ENCODE assay signal across 20 cellular contexts in the genomic region with DNA sequence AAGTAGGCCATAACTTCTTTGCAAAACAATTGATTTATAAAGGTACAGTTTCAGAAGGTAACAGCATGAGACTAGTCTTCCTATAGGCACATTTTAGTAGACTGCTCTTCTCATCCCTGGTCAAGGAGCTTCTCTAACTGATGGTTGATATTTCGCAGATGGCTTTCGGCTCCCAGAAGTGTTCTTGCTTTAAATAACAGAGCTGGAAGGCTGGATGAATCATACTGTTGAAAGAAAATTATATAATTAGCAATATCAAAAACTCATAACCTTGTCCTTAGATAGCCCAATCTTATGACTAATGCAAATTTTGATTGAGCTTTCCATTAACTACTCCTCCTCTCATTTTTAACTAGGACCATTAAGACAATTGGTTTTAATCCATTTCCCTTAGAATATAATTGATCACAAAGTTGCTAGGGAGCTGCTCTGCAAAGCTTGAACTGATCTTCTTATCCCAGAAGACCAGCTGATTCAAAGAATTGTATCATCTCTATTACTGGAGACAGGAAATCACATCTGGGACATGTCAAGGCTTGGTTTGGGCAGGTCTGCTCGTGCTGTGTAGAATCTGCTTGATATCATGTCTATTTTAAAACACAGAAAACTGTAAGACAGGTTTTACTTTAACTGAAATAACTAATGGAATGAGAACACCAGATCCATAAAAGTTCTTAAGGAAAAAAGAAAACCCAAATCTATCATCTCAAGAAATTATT. TPM values are rescaled to one million over a fixed set of nuclear protein-coding genes. Genes with fewer than 3 reads are reported as not detected.
A peak's percentile ranks its signal among the peaks of the same experiment; 100 is the strongest.
DNase-seq lines count a peak whose midpoint lies in the region; ATAC-seq and TF ChIP-seq lines count a peak whose summit lies in the region.
"Had no signal": no experiment of that assay in that cellular context is flagged by ENCODE, and none has a peak within 500 bp of the region (broad histone marks: within the 10 kb centered on the region; RNA-seq: fewer than 3 reads in every experiment).

No MANE protein-coding gene starts in this region.

- DNase-seq in BE2C (peak; percentile 52), RWPE2 (ENCODE audit: low spot score) (no peak), esophagus muscularis mucosa (ENCODE audit: extremely low spot score) (no peak), inferior parietal cortex (ENCODE audit: extremely low spot score) (peak; percentile 15), NCI-H1694 (lab: John Stamatoyannopoulos, UW) (no peak), germinal center (ENCODE audit: low spot score) (no peak)
- DNase-seq: activated CD4-positive, alpha-beta T cell treated with anti-CD3 and anti-CD28 coated beads, Interleukin-2, amount 50 U/mL, for 4 hours; activated T-cell treated with anti-CD3 and anti-CD28 coated beads, Interleukin-2, amount 50 U/mL, for 48 hours; gastrocnemius medialis; KBM-7; left colon; midbrain; NCI-H2029 treated with DMSO at 0.1 percent for 48 hours; NCI-H510A treated with DMSO at 0.1 percent for 48 hours; psoas muscle; RPMI8226; stimulated activated CD8-positive, alpha-beta memory T cell treated with anti-CD3 and anti-CD28 coated beads, Interleukin-4, amount 100 ng/mL, for 48 hours had no signal

- H3K4me1 ChIP-seq in BE2C (peaks cover 9% of the 10 kb centered on the region), RWPE2 (ENCODE audit: insufficient read depth, poor library complexity, severe bottlenecking) (peaks cover 17% of the 10 kb centered on the region), esophagus muscularis mucosa (peaks cover 15 to 26% (median 22%) of the 10 kb centered on the region in 4 donors)
- H3K4me1 ChIP-seq: gastrocnemius medialis, psoas muscle had no signal

- ATAC-seq in RWPE2 (ENCODE audit: low read depth) (peak; percentile 90), GM18861 (IDR thresholded peaks at IDR 0.05; ENCODE audit: unreplicated experiment) (no peak)
- ATAC-seq: gastrocnemius medialis, left colon had no signal

- H3K9me3 ChIP-seq in BE2C: no peaks in the 10 kb centered on the region
- no peaks in the 10 kb centered on the region for H3K9me3 ChIP-seq in RWPE2 (ENCODE audit: severe bottlenecking)
- no peaks in the 10 kb centered on the region for H3K9me3 ChIP-seq in esophagus muscularis mucosa
- H3K9me3 ChIP-seq: gastrocnemius medialis, psoas muscle, suprapubic skin had no signal

- H3K36me3 ChIP-seq in BE2C: peaks cover 31% of the 10 kb centered on the region
- H3K36me3 ChIP-seq in RWPE2 (ENCODE audit: low read depth): peaks cover 73% of the 10 kb centered on the region
- H3K36me3 ChIP-seq in esophagus muscularis mucosa: peaks cover 0 to 30% (median 5%) of the 10 kb centered on the region in 4 donors

- H3K27me3 ChIP-seq in BE2C (no peaks in the 10 kb centered on the region), RWPE2 (ENCODE audit: insufficient read depth, poor library complexity, severe bottlenecking) (no peaks in the 10 kb centered on the region), esophagus muscularis mucosa (no peaks in the 10 kb centered on the region)
- H3K27me3 ChIP-seq: gastrocnemius medialis, suprapubic skin had no signal

- peak overlapping the region; percentile 70 for H3K27ac ChIP-seq in RWPE2 (ENCODE audit: poor library complexity, severe bottlenecking)
- peak overlapping the region in 3 of 4 donors; percentile 5 to 39 (median 26) for H3K27ac ChIP-seq in esophagus muscularis mucosa (replicated peaks in 1 of 4)
- H3K27ac ChIP-seq: coronary artery, gastrocnemius medialis, psoas muscle, suprapubic skin had no signal

- intact Hi-C loops in esophagus muscularis mucosa (cut with DNase I): no loop called here

- WGBS in esophagus muscularis mucosa: 33% methylated on average over 3 of the region's 3 CpGs

- TF ChIP-seq POLR2A in esophagus muscularis mucosa (IDR thresholded peaks at IDR 0.05; ENCODE audit: low read depth): no peak

- H3K4me3 ChIP-seq in BE2C (ENCODE audit: low read depth, low read length) (no peak overlapping the region), RWPE2 (ENCODE audit: severe bottlenecking) (no peak overlapping the region), esophagus muscularis mucosa (no peak overlapping the region)
- H3K4me3 ChIP-seq: coronary artery, gastrocnemius medialis, psoas muscle, suprapubic skin had no signal

- TF ChIP-seq CTCF in BE2C (IDR thresholded peaks at IDR 0.05; ENCODE audit: low read depth, low read length): no peak
- no peak for TF ChIP-seq CTCF in RWPE2 (IDR thresholded peaks at IDR 0.05; ENCODE audit: poor library complexity, severe bottlenecking)
- TF ChIP-seq CTCF in esophagus muscularis mucosa (IDR thresholded peaks at IDR 0.05): no peak

- TF ChIP-seq EP300 in esophagus muscularis mucosa (IDR thresholded peaks at IDR 0.05): no peak

RNA-seq across cellular contexts. Expression of a gene that starts 38.6 kb away (rescaled TPM):
- polyA plus RNA-seq in BE2C (2012; ENCODE audit: insufficient read depth, insufficient read length, low read depth): 5.7 TPM
- 1 to 10 TPM in 1 of 4 donors, under 1 TPM in 3; 0.34 to 1.3 (median 0.74) TPM for total RNA-seq in esophagus muscularis mucosa

RNA-seq across cellular contexts. Expression of a gene that starts 45.8 kb away (rescaled TPM):
- polyA plus RNA-seq in BE2C (2012; ENCODE audit: insufficient read depth, insufficient read length, low read depth): 2.6 TPM
- total RNA-seq in esophagus muscularis mucosa: 10 to 100 TPM; 13.4 to 22.8 (median 16.6) TPM

RNA-seq across cellular contexts. Expression of a gene that starts 46.1 kb away (rescaled TPM):
- 11.9 TPM for polyA plus RNA-seq in BE2C (2012; ENCODE audit: insufficient read depth, insufficient read length, low read depth)
- 10 to 100 TPM; 11.3 to 18.6 (median 15.9) TPM for total RNA-seq in esophagus muscularis mucosa

Comparison
In these comparisons a context has a peak if more than half of its experiments do, and no peak if none do; other contexts are left out.
1. DNase-seq: peak in BE2C (single experiment) and inferior parietal cortex (single experiment); none in RWPE2 (single experiment), esophagus muscularis mucosa (single experiment), NCI-H1694 (single experiment) and germinal center (single experiment).